In the genomic region with DNA sequence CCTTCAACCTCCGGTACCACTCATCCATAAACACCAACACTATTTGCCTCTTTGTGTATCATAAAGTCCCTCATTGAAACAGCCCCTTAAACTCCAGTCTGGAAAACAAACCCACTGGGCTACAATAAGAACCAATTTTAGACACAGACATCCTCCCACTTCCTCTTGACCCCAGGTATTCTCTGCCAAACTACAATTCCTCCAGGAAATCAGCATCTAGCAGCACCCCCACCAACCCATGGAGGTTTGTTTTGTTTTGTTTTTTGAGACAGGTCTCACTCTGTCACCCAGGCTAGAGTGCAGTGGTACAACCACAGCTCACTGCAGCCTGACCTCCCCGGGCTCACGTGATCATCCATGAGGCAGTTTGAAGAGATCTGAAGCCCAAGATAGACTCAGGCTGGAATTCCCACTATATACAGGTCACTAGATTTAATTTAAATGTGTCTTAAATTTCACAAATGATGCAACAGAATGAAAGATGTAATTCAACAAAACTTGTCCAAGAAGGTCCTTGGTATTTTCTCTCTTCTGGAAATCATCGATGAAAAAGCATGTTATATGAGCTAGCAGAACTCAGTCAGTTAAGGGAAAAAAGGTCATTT, we compare ENCODE assay signal across 18 cellular contexts. TPM values are rescaled to one million over a fixed set of nuclear protein-coding genes. Genes with fewer than 3 reads are reported as not detected.
DNase-seq lines count a peak whose midpoint lies in the region; ATAC-seq lines count a peak whose summit lies in the region.
"Had no signal": no experiment of that assay in that cellular context is flagged by ENCODE, and none has a peak within 500 bp of the region (broad histone marks: within the 10 kb centered on the region; RNA-seq: fewer than 3 reads in every experiment).

No MANE protein-coding gene starts in this region.

- no peaks in the 10 kb centered on the region for H3K27me3 Mint-ChIP-seq in CD4-positive, alpha-beta memory T cell
- H3K27me3 Mint-ChIP-seq in T-helper 17 cell (no peaks in the 10 kb centered on the region), immature natural killer cell (ENCODE audit: low read depth in 3 of 3) (no peaks in the 10 kb centered on the region)

- intact Hi-C loops in CD4-positive, alpha-beta memory T cell (cut with micrococcal nuclease) = loop anchor here (5.0 kb wide), 1 partner anchor 43 kb away; no protein-coding TSS in a partner anchor

- no peak overlapping the region for H3K27ac ChIP-seq in CD4-positive, alpha-beta memory T cell (ENCODE audit: low read depth, low read length)

- no peaks in the 10 kb centered on the region for H3K9me3 ChIP-seq in CD4-positive, alpha-beta memory T cell (ENCODE audit: control insufficient read depth in 1 of 2, low read length in 2 of 2)
- H3K9me3 ChIP-seq in T-helper 17 cell (ENCODE audit: control insufficient read depth, low read length, poor library complexity, severe bottlenecking) = no peaks in the 10 kb centered on the region
- H3K9me3 ChIP-seq: HAP-1 had no signal

- ATAC-seq in T-helper 17 cell = no peak
- ATAC-seq in HG03095 (IDR thresholded peaks at IDR 0.05; ENCODE audit: unreplicated experiment) = no peak
- ATAC-seq in GM21381 (IDR thresholded peaks at IDR 0.05; ENCODE audit: unreplicated experiment) = no peak
- ATAC-seq in HG02798 (IDR thresholded peaks at IDR 0.05; ENCODE audit: poor library complexity, unreplicated experiment) = no peak
- ATAC-seq: SK-N-SH treated with all-trans-retinoic acid at 6 μM for 48 hours had no signal

- DNase-seq in CD4-positive, alpha-beta memory T cell = no peak
- DNase-seq in T-helper 17 cell (no peak), dedifferentiated amniotic fluid mesenchymal stem cell (ENCODE audit: extremely low spot score) (peak; percentile 91), immature natural killer cell (no peak), NCI-H524 (lab: John Stamatoyannopoulos, UW) (no peak)
- DNase-seq: DMS 273 treated with DMSO at 0.1 percent for 48 hours, GDM1, NCI-H1105, NCI-H2081, NCI-H774, RPMI8226, SIG-M5 had no signal

- H3K4me3 Mint-ChIP-seq in CD4-positive, alpha-beta memory T cell = no peak overlapping the region
- H3K4me3 Mint-ChIP-seq in T-helper 17 cell (no peak overlapping the region), immature natural killer cell (no peak overlapping the region)
- H3K4me3 Mint-ChIP-seq: CD14-positive monocyte had no signal

- H3K4me1 Mint-ChIP-seq in CD4-positive, alpha-beta memory T cell = peaks cover 0 to 15% (median 4%) of the 10 kb centered on the region in 4 donors
- peaks cover 16% of the 10 kb centered on the region for H3K4me1 Mint-ChIP-seq in T-helper 17 cell
- peaks cover 6 to 22% of the 10 kb centered on the region in 2 donors for H3K4me1 Mint-ChIP-seq in immature natural killer cell
- H3K4me1 Mint-ChIP-seq: CD14-positive monocyte had no signal

- POLR2A ChIA-PET in CD4-positive, alpha-beta memory T cell (lab: Charles Lee; ENCODE audit: partially characterized antibody) = no interaction called here

- H3K4me3 ChIP-seq in CD4-positive, alpha-beta memory T cell (ENCODE audit: low read length in 2 of 2) = no peak overlapping the region
- H3K4me3 ChIP-seq: HAP-1 had no signal

- H3K4me1 ChIP-seq in CD4-positive, alpha-beta memory T cell (ENCODE audit: insufficient read depth, low read length) = no peaks in the 10 kb centered on the region

- no peaks in the 10 kb centered on the region for H3K36me3 Mint-ChIP-seq in CD4-positive, alpha-beta memory T cell
- H3K36me3 Mint-ChIP-seq in T-helper 17 cell (ENCODE audit: low read depth) (no peaks in the 10 kb centered on the region), immature natural killer cell (peaks cover 5 to 8% (median 6%) of the 10 kb centered on the region in 3 donors)
- H3K36me3 Mint-ChIP-seq: CD14-positive monocyte had no signal

- H3K36me3 ChIP-seq in CD4-positive, alpha-beta memory T cell (ENCODE audit: insufficient read depth, low read length) = no peaks in the 10 kb centered on the region
- H3K36me3 ChIP-seq: HAP-1 had no signal

- CTCF ChIA-PET in CD4-positive, alpha-beta memory T cell (lab: Charles Lee; ENCODE audit: partially characterized antibody) = no interaction called here

- H3K27me3 ChIP-seq in CD4-positive, alpha-beta memory T cell (ENCODE audit: insufficient read depth, low read length) = no peaks in the 10 kb centered on the region

- peak overlapping the region in 4 of 7 donors; percentile 2 to 30 (median 9) for H3K27ac Mint-ChIP-seq in CD4-positive, alpha-beta memory T cell
- H3K27ac Mint-ChIP-seq in T-helper 17 cell (peak overlapping the region; percentile 56), immature natural killer cell (peak overlapping the region; percentile 9 to 59 (median 40))
- H3K27ac Mint-ChIP-seq: CD14-positive monocyte had no signal

- H3K9me3 Mint-ChIP-seq in CD4-positive, alpha-beta memory T cell = peaks cover 0 to 2% (median 0%) of the 10 kb centered on the region in 8 donors
- H3K9me3 Mint-ChIP-seq in immature natural killer cell = no peaks in the 10 kb centered on the region
- H3K9me3 Mint-ChIP-seq: CD14-positive monocyte had no signal

RNA-seq across cellular contexts. Expression of gene TCP10L, which starts 30.4 kb away (rescaled TPM):
- total RNA-seq in CD4-positive, alpha-beta memory T cell = 1 to 10 TPM in 1 of 2 experiments, under 1 TPM in 1; 0.55 to 1.0 TPM
- under 1 TPM in 1 of 2 donors, not detected in 1; 0.10 TPM for polyA plus RNA-seq in CD4-positive, alpha-beta memory T cell
- total RNA-seq in T-helper 17 cell = under 1 TPM in 1 of 2 donors, not detected in 1; 0.57 TPM
- polyA plus RNA-seq in immature natural killer cell = under 1 TPM in 2 of 3 donors, not detected in 1; 0.31 to 0.75 TPM

RNA-seq across cellular contexts. Expression of gene CFAP298, which starts 57.2 kb away (rescaled TPM):
- 10 to 100 TPM; 29.4 to 39.1 TPM for total RNA-seq in CD4-positive, alpha-beta memory T cell
- 10 to 100 TPM; 48.8 to 54.3 TPM for polyA plus RNA-seq in CD4-positive, alpha-beta memory T cell
- total RNA-seq in T-helper 17 cell = 10 to 100 TPM; 20.3 to 22.5 TPM
- 10 to 100 TPM; 40.2 to 56.2 (median 46.8) TPM for polyA plus RNA-seq in immature natural killer cell
